8 cellular contexts compared by ENCODE assay signal in the genomic region with DNA sequence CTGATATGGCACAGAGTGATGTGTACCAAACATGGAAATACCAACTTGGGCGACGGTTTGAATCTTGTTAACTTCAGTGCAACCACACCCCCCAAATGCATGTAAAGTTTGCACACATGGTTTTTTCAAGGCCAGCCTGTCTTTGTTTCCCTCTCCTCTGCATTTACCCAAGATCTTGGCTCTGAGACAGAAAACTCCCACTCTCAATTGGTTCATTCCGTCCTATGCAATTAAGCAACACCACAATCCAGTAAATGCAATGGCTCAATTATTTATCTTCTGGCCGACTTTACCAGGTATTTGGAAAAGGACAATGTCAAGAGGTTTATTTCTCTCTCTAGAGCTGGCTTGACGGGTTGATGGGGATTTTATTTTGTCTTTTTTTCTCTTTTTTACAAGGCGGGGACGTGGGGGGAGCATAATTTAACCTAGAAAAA. TPM values are rescaled to one million over a fixed set of nuclear protein-coding genes. Genes with fewer than 3 reads are reported as not detected.
A peak's percentile ranks its signal among the peaks of the same experiment; 100 is the strongest.
DNase-seq lines count a peak whose midpoint lies in the region; ATAC-seq and TF ChIP-seq lines count a peak whose summit lies in the region.

No MANE protein-coding gene starts in this region.

- H3K4me1 Mint-ChIP-seq in activated T-cell treated with anti-CD3 and anti-CD28 coated beads, Interleukin-2, amount 50 U/mL, for 24 hours (ENCODE audit: low read depth), result peaks cover 61% of the 10 kb centered on the region
- peaks cover 45% of the 10 kb centered on the region for H3K4me1 Mint-ChIP-seq in dendritic cell treated with granulocyte-macrophage colony-stimulating factor and Interleukin-4, amounts not matched to agents 40 ng/mL and 50 ng/mL, for 4 days (ENCODE audit: low read depth)

- H3K27ac Mint-ChIP-seq in activated T-cell treated with anti-CD3 and anti-CD28 coated beads, Interleukin-2, amount 50 U/mL, for 24 hours, result peak overlapping the region; percentile 100
- H3K27ac Mint-ChIP-seq in dendritic cell treated with granulocyte-macrophage colony-stimulating factor and Interleukin-4, amounts not matched to agents 40 ng/mL and 50 ng/mL, for 4 days, result peak overlapping the region; percentile 100

- peak overlapping the region; percentile 98 for H3K4me3 ChIP-seq in mucosa of descending colon

- no peak for DNase-seq in activated T-cell treated with anti-CD3 and anti-CD28 coated beads, Interleukin-2, amount 50 U/mL, for 24 hours
- DNase-seq in activated T-cell treated with anti-CD3 and anti-CD28 coated beads for 4 hours (no peak), mucosa of descending colon (peak in 1 of 3 donors; percentile 63), amniotic stem cell (lab: John Stamatoyannopoulos, UW) (no peak), A172 (ENCODE audit: low spot score) (no peak), GM13977 (ENCODE audit: low spot score) (no peak)

- no peaks in the 10 kb centered on the region for H3K27me3 Mint-ChIP-seq in activated T-cell treated with anti-CD3 and anti-CD28 coated beads, Interleukin-2, amount 50 U/mL, for 24 hours
- peaks cover 2% of the 10 kb centered on the region for H3K27me3 Mint-ChIP-seq in dendritic cell treated with granulocyte-macrophage colony-stimulating factor and Interleukin-4, amounts not matched to agents 40 ng/mL and 50 ng/mL, for 4 days

- peaks cover 28% of the 10 kb centered on the region for H3K4me1 ChIP-seq in mucosa of descending colon (ENCODE audit: low read depth)

- H3K4me3 Mint-ChIP-seq in activated T-cell treated with anti-CD3 and anti-CD28 coated beads, Interleukin-2, amount 50 U/mL, for 24 hours, result peak overlapping the region; percentile 91
- peak overlapping the region; percentile 97 for H3K4me3 Mint-ChIP-seq in dendritic cell treated with granulocyte-macrophage colony-stimulating factor and Interleukin-4, amounts not matched to agents 40 ng/mL and 50 ng/mL, for 4 days

- intact Hi-C loops in dendritic cell treated with granulocyte-macrophage colony-stimulating factor and Interleukin-4, amounts not matched to agents 40 ng/mL and 50 ng/mL, for 4 days (cut with micrococcal nuclease), result no loop called here
- intact Hi-C loops in mucosa of descending colon (cut with DNase I, micrococcal nuclease), result no loop called here

- no peaks in the 10 kb centered on the region for H3K9me3 ChIP-seq in mucosa of descending colon

- H3K9me3 Mint-ChIP-seq in activated T-cell treated with anti-CD3 and anti-CD28 coated beads, Interleukin-2, amount 50 U/mL, for 24 hours, result no peaks in the 10 kb centered on the region
- no peaks in the 10 kb centered on the region for H3K9me3 Mint-ChIP-seq in dendritic cell treated with granulocyte-macrophage colony-stimulating factor and Interleukin-4, amounts not matched to agents 40 ng/mL and 50 ng/mL, for 4 days

- H3K36me3 Mint-ChIP-seq in activated T-cell treated with anti-CD3 and anti-CD28 coated beads, Interleukin-2, amount 50 U/mL, for 24 hours (ENCODE audit: low read depth), result peaks cover 54% of the 10 kb centered on the region
- peaks cover 47% of the 10 kb centered on the region for H3K36me3 Mint-ChIP-seq in dendritic cell treated with granulocyte-macrophage colony-stimulating factor and Interleukin-4, amounts not matched to agents 40 ng/mL and 50 ng/mL, for 4 days (ENCODE audit: low read depth)

- H3K36me3 ChIP-seq in mucosa of descending colon (ENCODE audit: low read depth), result peaks cover 4% of the 10 kb centered on the region

- peak; percentile 5 for ATAC-seq in mucosa of descending colon

- TF ChIP-seq CTCF in mucosa of descending colon (IDR thresholded peaks at IDR 0.05) (no peak), GM13977 (IDR thresholded peaks at IDR 0.05; ENCODE audit: extremely low read depth, insufficient read depth, missing control alignments) (no peak)

- in situ Hi-C loops in GM13977 (cut with MboI; ENCODE audit: low pct_unique_long_range_greater_than_20kb, low sequenced_read_pairs, unreplicated experiment), result no loop called here

TF ChIP-seq in PFSK-1, 5 proteins besides CTCF, POLR2A, EP300 and RAD21:
- TF ChIP-seq, protein P1, sequence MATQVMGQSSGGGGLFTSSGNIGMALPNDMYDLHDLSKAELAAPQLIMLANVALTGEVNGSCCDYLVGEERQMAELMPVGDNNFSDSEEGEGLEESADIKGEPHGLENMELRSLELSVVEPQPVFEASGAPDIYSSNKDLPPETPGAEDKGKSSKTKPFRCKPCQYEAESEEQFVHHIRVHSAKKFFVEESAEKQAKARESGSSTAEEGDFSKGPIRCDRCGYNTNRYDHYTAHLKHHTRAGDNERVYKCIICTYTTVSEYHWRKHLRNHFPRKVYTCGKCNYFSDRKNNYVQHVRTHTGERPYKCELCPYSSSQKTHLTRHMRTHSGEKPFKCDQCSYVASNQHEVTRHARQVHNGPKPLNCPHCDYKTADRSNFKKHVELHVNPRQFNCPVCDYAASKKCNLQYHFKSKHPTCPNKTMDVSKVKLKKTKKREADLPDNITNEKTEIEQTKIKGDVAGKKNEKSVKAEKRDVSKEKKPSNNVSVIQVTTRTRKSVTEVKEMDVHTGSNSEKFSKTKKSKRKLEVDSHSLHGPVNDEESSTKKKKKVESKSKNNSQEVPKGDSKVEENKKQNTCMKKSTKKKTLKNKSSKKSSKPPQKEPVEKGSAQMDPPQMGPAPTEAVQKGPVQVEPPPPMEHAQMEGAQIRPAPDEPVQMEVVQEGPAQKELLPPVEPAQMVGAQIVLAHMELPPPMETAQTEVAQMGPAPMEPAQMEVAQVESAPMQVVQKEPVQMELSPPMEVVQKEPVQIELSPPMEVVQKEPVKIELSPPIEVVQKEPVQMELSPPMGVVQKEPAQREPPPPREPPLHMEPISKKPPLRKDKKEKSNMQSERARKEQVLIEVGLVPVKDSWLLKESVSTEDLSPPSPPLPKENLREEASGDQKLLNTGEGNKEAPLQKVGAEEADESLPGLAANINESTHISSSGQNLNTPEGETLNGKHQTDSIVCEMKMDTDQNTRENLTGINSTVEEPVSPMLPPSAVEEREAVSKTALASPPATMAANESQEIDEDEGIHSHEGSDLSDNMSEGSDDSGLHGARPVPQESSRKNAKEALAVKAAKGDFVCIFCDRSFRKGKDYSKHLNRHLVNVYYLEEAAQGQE (IDR thresholded peaks at IDR 0.05; ENCODE audit: insufficient read depth in 1 of 2, low read depth in 2 of 2, low read length in 2 of 2), result no peak
- TF ChIP-seq TAF1 (IDR thresholded peaks at IDR 0.05; ENCODE audit: borderline replicate concordance, insufficient read depth, low read length) (no peak), SIN3A (IDR thresholded peaks at IDR 0.05; ENCODE audit: borderline replicate concordance, insufficient read depth, low read length) (peak; percentile 90)
TF ChIP-seq in PFSK-1: peak in this region for 1.

RNA-seq across cellular contexts. Expression of gene STAT3, which starts 1.0 kb away (rescaled TPM):
- 61.8 TPM for polyA plus RNA-seq in PFSK-1 (2012; ENCODE audit: insufficient read length, low read depth)
- total RNA-seq in mucosa of descending colon, result 100 to 1,000 TPM; 158 to 230 (median 227) TPM
- total RNA-seq in A172 (2014; rRNA removed; shearing (Covaris generic)), result 78.5 and 92.9 TPM in 2 replicates

RNA-seq across cellular contexts. Expression of gene CAVIN1, which starts 35.8 kb away (rescaled TPM):
- 52.2 TPM for polyA plus RNA-seq in PFSK-1 (2012; ENCODE audit: insufficient read length, low read depth)
- total RNA-seq in mucosa of descending colon, result 100 to 1,000 TPM in 1 of 3 donors, 10 to 100 TPM in 2; 19.3 to 246 (median 52.4) TPM
- total RNA-seq in A172 (2014; rRNA removed; shearing (Covaris generic)), result 569 and 659 TPM in 2 replicates
